Comparison of ENCODE assay signal across 18 cellular contexts in genomic region chr1:90074137-90074536, GRCh38.
DNase-seq lines count a peak whose midpoint lies in the region; ATAC-seq, FAIRE-seq and TF ChIP-seq lines count a peak whose summit lies in the region.
"Had no signal": no experiment of that assay in that cellular context is flagged by ENCODE, and none has a peak within 500 bp of the region (broad histone marks: within the 10 kb centered on the region; RNA-seq: fewer than 3 reads in every experiment).

No MANE protein-coding gene starts in this region.

- intact Hi-C loops in PC-9 (cut with micrococcal nuclease; ENCODE audit: unreplicated experiment) (no loop called here), Caco-2 (cut with micrococcal nuclease; ENCODE audit: unreplicated experiment) (no loop called here)

- no peak overlapping the region for H3K27ac Mint-ChIP-seq in Caco-2 (ENCODE audit: unreplicated experiment)
- H3K27ac Mint-ChIP-seq: activated CD4-positive, alpha-beta memory T cell treated with anti-CD3 and anti-CD28 coated beads, Interleukin-2, amount 10 ng/mL, durations not matched to agents 7 days and 5 days had no signal

- H3K4me2 ChIP-seq in PC-9 = peak overlapping the region; percentile 14; the same call in 1 of the 2 replicates

- H4K20me1 ChIP-seq in PC-9 (ENCODE audit: insufficient read depth) = no peaks in the 10 kb centered on the region

- 0 out of 2 replicates have a peak overlapping the region, but pooled peaks have one; percentile 20 for H2AFZ ChIP-seq in PC-9
- H2AFZ ChIP-seq: GM23248 had no signal

- CTCF ChIA-PET in PC-9 (lab: Charles Lee) = no interaction called here
- CTCF ChIA-PET in Caco-2 (lab: Charles Lee) = no interaction called here

- H3K4me1 ChIP-seq in PC-9 (replicated peaks; ENCODE audit: insufficient read depth) (no peaks in the 10 kb centered on the region), Caco-2 (no peaks in the 10 kb centered on the region)

- TF ChIP-seq POLR2A in GM12891 (IDR thresholded peaks at IDR 0.05; ENCODE audit: low read depth, low read length) (no peak), GM18505 (IDR thresholded peaks at IDR 0.05; ENCODE audit: borderline replicate concordance, extremely low read depth, insufficient read depth, insufficient read length) (no peak)

- H3K9me3 Mint-ChIP-seq in Caco-2 (ENCODE audit: unreplicated experiment) = no peaks in the 10 kb centered on the region
- H3K9me3 Mint-ChIP-seq: activated CD4-positive, alpha-beta memory T cell treated with anti-CD3 and anti-CD28 coated beads, Interleukin-2, amount 10 ng/mL, durations not matched to agents 7 days and 5 days had no signal

- TF ChIP-seq CTCF in PC-9 (conservative IDR thresholded peaks at IDR 0.05) (no peak), Caco-2 (IDR thresholded peaks at IDR 0.05; ENCODE audit: insufficient read depth in 1 of 2, low read depth in 1 of 2, low read length in 1 of 2, severe bottlenecking in 1 of 2, unreplicated experiment in 1 of 2) (no peak)

- no peaks in the 10 kb centered on the region for H3K4me1 Mint-ChIP-seq in Caco-2 (ENCODE audit: low read depth, unreplicated experiment)
- H3K4me1 Mint-ChIP-seq: activated CD4-positive, alpha-beta memory T cell treated with anti-CD3 and anti-CD28 coated beads, Interleukin-2, amount 10 ng/mL, durations not matched to agents 7 days and 5 days had no signal

- no peaks in the 10 kb centered on the region for H3K79me2 ChIP-seq in PC-9 (ENCODE audit: low read depth)

- H3K36me3 Mint-ChIP-seq in Caco-2 (ENCODE audit: insufficient read depth, unreplicated experiment) = no peaks in the 10 kb centered on the region

- H3K27ac ChIP-seq in PC-9 = no peak overlapping the region
- H3K27ac ChIP-seq: GM23248 had no signal

- H3K9me3 ChIP-seq in PC-9 (ENCODE audit: insufficient read depth, low read depth) = no peaks in the 10 kb centered on the region
- H3K9me3 ChIP-seq in Caco-2 = no peaks in the 10 kb centered on the region
- H3K9me3 ChIP-seq: mucosa of descending colon had no signal

- no peak for FAIRE-seq in GM12891 (lab: Jason Lieb, UNC)
- FAIRE-seq: colon, G401.6 had no signal

- H3K4me3 Mint-ChIP-seq in Caco-2 (ENCODE audit: unreplicated experiment) = no peak overlapping the region
- H3K4me3 Mint-ChIP-seq: activated CD4-positive, alpha-beta memory T cell treated with anti-CD3 and anti-CD28 coated beads, Interleukin-2, amount 10 ng/mL, durations not matched to agents 7 days and 5 days had no signal

- POLR2A ChIA-PET in PC-9 (lab: Charles Lee; ENCODE audit: unreplicated experiment) (no interaction called here), Caco-2 (lab: Charles Lee) (no interaction called here)

- BruUV-seq in PC-9 (replicated peaks; lab: Mats Ljungman, UMichigan) (no TSS peak), Caco-2 (replicated peaks; lab: Mats Ljungman, UMichigan) (no TSS peak)

- ATAC-seq in GM21526 (IDR thresholded peaks at IDR 0.05; ENCODE audit: low FRiP score, unreplicated experiment) (peak; percentile 90), HG03066 (IDR thresholded peaks at IDR 0.05; ENCODE audit: low read depth, unreplicated experiment) (peak; percentile 85), GM21528 (IDR thresholded peaks at IDR 0.05; ENCODE audit: low FRiP score, unreplicated experiment) (no peak), GM18505 (IDR thresholded peaks at IDR 0.05; ENCODE audit: unreplicated experiment) (no peak)
- ATAC-seq: mucosa of descending colon; Right ventricle myocardium inferior; stimulated activated naive CD8-positive, alpha-beta T cell treated with anti-CD3 and anti-CD28 coated beads, Interleukin-15, Interleukin-2, amounts not matched to agents 100 U/mL and 50 U/mL, for 24 hours had no signal

- no peaks in the 10 kb centered on the region for H3K9me2 ChIP-seq in PC-9 (ENCODE audit: insufficient read depth)

- no peaks in the 10 kb centered on the region for H3K27me3 ChIP-seq in PC-9 (ENCODE audit: insufficient read depth, low read depth)
- H3K27me3 ChIP-seq in Caco-2 (replicated peaks; ENCODE audit: control insufficient read depth, insufficient read depth, low read length) = no peaks in the 10 kb centered on the region

- H3K36me3 ChIP-seq in PC-9 (ENCODE audit: low read depth) (no peaks in the 10 kb centered on the region), Caco-2 (ENCODE audit: control insufficient read depth, insufficient read depth, low read length) (no peaks in the 10 kb centered on the region)

- no peaks in the 10 kb centered on the region for H3F3A ChIP-seq in PC-9 (ENCODE audit: insufficient read depth, low read depth)

- no peaks in the 10 kb centered on the region for H3K27me3 Mint-ChIP-seq in Caco-2 (ENCODE audit: insufficient read depth, unreplicated experiment)

- no peak overlapping the region for H3K4me3 ChIP-seq in PC-9
- H3K4me3 ChIP-seq in Caco-2 (ENCODE audit: low read depth, low read length) = no peak overlapping the region
- H3K4me3 ChIP-seq: GM23248, mucosa of descending colon had no signal

- DNase-seq in GM12891 (ENCODE audit: insufficient read length, low spot score) (peak; percentile 3), PC-9 (no peak), Caco-2 (no peak), GM03348 (ENCODE audit: low spot score) (no peak)
- DNase-seq: activated CD4-positive, alpha-beta memory T cell treated with anti-CD3 and anti-CD28 coated beads, Interleukin-2, amount 10 ng/mL, durations not matched to agents 7 days and 5 days; anterior cingulate cortex; GM23248; mucosa of descending colon; NCI-H82; stimulated activated naive CD8-positive, alpha-beta T cell treated with anti-CD3 and anti-CD28 coated beads, Interleukin-15, Interleukin-2, amounts not matched to agents 100 U/mL and 50 U/mL, for 24 hours; T1000 had no signal

TF ChIP-seq in GM12891, 5 proteins besides CTCF, POLR2A, EP300 and RAD21:
- TF ChIP-seq POLR2AphosphoS5 (IDR thresholded peaks at IDR 0.05; ENCODE audit: low read depth, low read length) = no peak
- TF ChIP-seq POU2F2 (IDR thresholded peaks at IDR 0.05; ENCODE audit: low read depth, low read length) = no peak
- TF ChIP-seq TAF1 (IDR thresholded peaks at IDR 0.05; ENCODE audit: low read depth, low read length) = no peak
- no peak for TF ChIP-seq PAX5 (IDR thresholded peaks at IDR 0.05; ENCODE audit: insufficient read depth, low read length, severe bottlenecking)
- TF ChIP-seq SPI1 (IDR thresholded peaks at IDR 0.05; ENCODE audit: low read depth, low read length) = no peak

Comparison
In these comparisons a context has a peak if more than half of its experiments do, and no peak if none do; other contexts are left out.
1. ATAC-seq: peak in GM21526 (single experiment) and HG03066 (single experiment); none in GM21528 (single experiment) and GM18505 (single experiment).